ENCODE assay signal across 11 cellular contexts in the genomic region with DNA sequence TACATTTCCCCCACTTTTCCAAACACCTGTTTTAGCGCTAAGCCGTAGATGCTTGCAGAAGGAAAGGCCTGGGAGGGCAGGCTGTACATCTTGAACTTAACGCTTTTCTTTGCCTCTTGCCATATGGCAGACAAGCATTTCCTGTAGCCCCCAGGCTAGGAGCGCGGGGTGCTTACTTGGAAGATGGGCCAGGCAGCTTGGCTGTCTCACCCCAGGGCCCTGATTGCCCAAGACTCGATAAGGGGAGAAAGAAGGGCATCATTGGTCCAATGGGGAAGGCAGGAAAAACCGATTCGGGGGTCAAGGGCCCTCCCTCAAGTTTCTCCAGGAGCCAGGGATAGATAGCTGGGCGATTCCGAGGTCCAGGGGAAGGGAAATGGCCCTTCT. TPM values are rescaled to one million over a fixed set of nuclear protein-coding genes. Genes with fewer than 3 reads are reported as not detected.
DNase-seq lines count a peak whose midpoint lies in the region; ATAC-seq and TF ChIP-seq lines count a peak whose summit lies in the region.
"Had no signal": no experiment of that assay in that cellular context is flagged by ENCODE, and none has a peak within 500 bp of the region (broad histone marks: within the 10 kb centered on the region; RNA-seq: fewer than 3 reads in every experiment).

No MANE protein-coding gene starts in this region.

- no peaks in the 10 kb centered on the region for H3K36me3 ChIP-seq in OCI-LY7 (ENCODE audit: insufficient read depth, low read length)

- no peaks in the 10 kb centered on the region for H3K36me3 Mint-ChIP-seq in T-helper 17 cell (ENCODE audit: low read depth)
- H3K36me3 Mint-ChIP-seq in type B pancreatic cell, result no peaks in the 10 kb centered on the region

- H4K20me1 ChIP-seq in OCI-LY7 (ENCODE audit: insufficient read depth, low read length), result no peaks in the 10 kb centered on the region

- no peak overlapping the region for H2AFZ ChIP-seq in OCI-LY7 (ENCODE audit: low read length)

- H3K4me2 ChIP-seq in OCI-LY7 (ENCODE audit: low read length), result no peak overlapping the region

- POLR2A ChIA-PET in OCI-LY7 (lab: Charles Lee), result no interaction called here

- H3K27ac Mint-ChIP-seq in T-helper 17 cell, result peak overlapping the region; percentile 85
- peak overlapping the region; percentile 39 for H3K27ac Mint-ChIP-seq in type B pancreatic cell

- H3K27me3 Mint-ChIP-seq in T-helper 17 cell (peaks cover 73% of the 10 kb centered on the region), type B pancreatic cell (peaks cover 85% of the 10 kb centered on the region)

- BruUV-seq in OCI-LY7 (replicated peaks; lab: Mats Ljungman, UMichigan), result no TSS peak

- H3K4me1 ChIP-seq in OCI-LY7 (ENCODE audit: insufficient read depth, low read length, poor library complexity, severe bottlenecking), result no peaks in the 10 kb centered on the region

- H3K27ac ChIP-seq in OCI-LY7 (ENCODE audit: low read depth, low read length, poor library complexity, severe bottlenecking), result no peak overlapping the region

- no peaks in the 10 kb centered on the region for H3K9me3 ChIP-seq in T-helper 17 cell (ENCODE audit: control insufficient read depth, low read length, poor library complexity, severe bottlenecking)
- no peaks in the 10 kb centered on the region for H3K9me3 ChIP-seq in OCI-LY7 (ENCODE audit: low read length)

- ATAC-seq in Right ventricle myocardium inferior (no peak), T-helper 17 cell (no peak), HG02763 (IDR thresholded peaks at IDR 0.05; ENCODE audit: unreplicated experiment) (no peak)

- no peak overlapping the region for H3K4me3 ChIP-seq in OCI-LY7 (ENCODE audit: low read depth, low read length, poor library complexity, severe bottlenecking)

- intact Hi-C loops in Right ventricle myocardium inferior (cut with DNase I), result no loop called here
- intact Hi-C loops in cardiac septum (cut with DNase I), result no loop called here
- intact Hi-C loops in OCI-LY7 (cut with micrococcal nuclease; ENCODE audit: unreplicated experiment), result no loop called here

- H3K79me2 ChIP-seq in OCI-LY7 (ENCODE audit: insufficient read depth, low read depth, low read length), result no peaks in the 10 kb centered on the region

- TF ChIP-seq CTCF in type B pancreatic cell (conservative IDR thresholded peaks at IDR 0.05), result no peak
- TF ChIP-seq CTCF in OCI-LY7 (conservative IDR thresholded peaks at IDR 0.05; ENCODE audit: low read length), result no peak

- DNase-seq in Right ventricle myocardium inferior (ENCODE audit: missing footprints), result peak; percentile 40
- no peak for DNase-seq in cardiac septum (ENCODE audit: low spot score)
- peak in 1 of 3 donors; percentile 0 for DNase-seq in T-helper 17 cell
- peak; percentile 42 for DNase-seq in kidney tubule cell (ENCODE audit: low spot score)
- peak; percentile 67 for DNase-seq in type B pancreatic cell (ENCODE audit: extremely low spot score, unreplicated experiment)
- DNase-seq in NOMO-1 treated with DMSO at 0.1 percent for 48 hours (lab: John Stamatoyannopoulos, UW; ENCODE audit: unreplicated experiment), result no peak
- no peak for DNase-seq in OCI-LY7 (ENCODE audit: low spot score)
- DNase-seq: effector CD8-positive, alpha-beta T cell had no signal

- H3K4me1 Mint-ChIP-seq in T-helper 17 cell, result peaks cover 22% of the 10 kb centered on the region
- peaks cover 15% of the 10 kb centered on the region for H3K4me1 Mint-ChIP-seq in type B pancreatic cell (ENCODE audit: unreplicated experiment)

- H3K9me2 ChIP-seq in OCI-LY7 (ENCODE audit: insufficient read depth, low read length), result no peaks in the 10 kb centered on the region

- peak overlapping the region; percentile 80 for H3K4me3 Mint-ChIP-seq in T-helper 17 cell
- peak overlapping the region; percentile 84 for H3K4me3 Mint-ChIP-seq in type B pancreatic cell

- H3K9me3 Mint-ChIP-seq in type B pancreatic cell, result no peaks in the 10 kb centered on the region

- CTCF ChIA-PET in OCI-LY7 (lab: Charles Lee; ENCODE audit: unreplicated experiment), result no interaction called here

RNA-seq across cellular contexts. Expression of gene HOXA10, which starts 1.7 kb away (rescaled TPM):
- total RNA-seq in Right ventricle myocardium inferior, result not detected
- total RNA-seq in cardiac septum, result not detected
- total RNA-seq in T-helper 17 cell, result not detected
- total RNA-seq in type B pancreatic cell (ENCODE audit: low replicate concordance), result 0.29 and 4.9 TPM in 2 replicates
- not detected in 2 replicates for total RNA-seq in OCI-LY7 (2014; rRNA removed; shearing (Covaris generic))
- total RNA-seq in OCI-LY7 (2022), result not detected in 2 replicates
- total RNA-seq: osteocyte; T-helper 1 cell treated with Interleukin-12 subunit alpha and Interleukin-12 subunit beta and Interleukin-4 antibody, amounts not matched to agents 30 ng/mL and 1 ng/mL, for 36 hours had no signal

RNA-seq across cellular contexts. Expression of gene HOXA9, which starts 7.0 kb away (rescaled TPM):
- total RNA-seq in Right ventricle myocardium inferior (not detected), cardiac septum (not detected), T-helper 17 cell (not detected), type B pancreatic cell (ENCODE audit: low replicate concordance) (0.67 and 4.1 TPM in 2 replicates), OCI-LY7 (2022) (not detected in 2 replicates)
- not detected in 2 replicates for total RNA-seq in OCI-LY7 (2014; rRNA removed; shearing (Covaris generic))
- total RNA-seq: osteocyte; T-helper 1 cell treated with Interleukin-12 subunit alpha and Interleukin-12 subunit beta and Interleukin-4 antibody, amounts not matched to agents 30 ng/mL and 1 ng/mL, for 36 hours had no signal

RNA-seq across cellular contexts. Expression of gene HOXA11, which starts 12.7 kb away (rescaled TPM):
- total RNA-seq in Right ventricle myocardium inferior, result not detected
- not detected for total RNA-seq in cardiac septum
- not detected for total RNA-seq in T-helper 17 cell
- 1.2 TPM in 1 of 2 replicates, not detected in the other for total RNA-seq in type B pancreatic cell (ENCODE audit: low replicate concordance)
- not detected in 2 replicates for total RNA-seq in OCI-LY7 (2014; rRNA removed; shearing (Covaris generic))
- not detected in 2 replicates for total RNA-seq in OCI-LY7 (2022)
- total RNA-seq: osteocyte; T-helper 1 cell treated with Interleukin-12 subunit alpha and Interleukin-12 subunit beta and Interleukin-4 antibody, amounts not matched to agents 30 ng/mL and 1 ng/mL, for 36 hours had no signal

RNA-seq across cellular contexts. Expression of gene HOXA7, which starts 15.9 kb away (rescaled TPM):
- total RNA-seq in Right ventricle myocardium inferior (not detected), cardiac septum (not detected), T-helper 17 cell (not detected), type B pancreatic cell (ENCODE audit: low replicate concordance) (3.2 and 6.2 TPM in 2 replicates), OCI-LY7 (2022) (0.42 and 1.2 TPM in 2 replicates)
- 4.1 and 6.0 TPM in 2 replicates for total RNA-seq in OCI-LY7 (2014; rRNA removed; shearing (Covaris generic))
- total RNA-seq: osteocyte; T-helper 1 cell treated with Interleukin-12 subunit alpha and Interleukin-12 subunit beta and Interleukin-4 antibody, amounts not matched to agents 30 ng/mL and 1 ng/mL, for 36 hours had no signal

RNA-seq across cellular contexts. Expression of gene HOXA3, which starts 20.0 kb away (rescaled TPM):
- total RNA-seq in Right ventricle myocardium inferior, result not detected
- 0.40 TPM for total RNA-seq in cardiac septum
- not detected for total RNA-seq in T-helper 17 cell
- total RNA-seq in type B pancreatic cell (ENCODE audit: low replicate concordance), result 40.5 and 92.8 TPM in 2 replicates
- total RNA-seq in OCI-LY7 (2014; rRNA removed; shearing (Covaris generic)), result 0.41 TPM in 1 of 2 replicates, not detected in the other
- total RNA-seq in OCI-LY7 (2022), result 2.6 and 2.7 TPM in 2 replicates
- total RNA-seq: osteocyte; T-helper 1 cell treated with Interleukin-12 subunit alpha and Interleukin-12 subunit beta and Interleukin-4 antibody, amounts not matched to agents 30 ng/mL and 1 ng/mL, for 36 hours had no signal

Comparison
In these comparisons a context has a peak if more than half of its experiments do, and no peak if none do; other contexts are left out.
1. DNase-seq: peak in Right ventricle myocardium inferior (single experiment), kidney tubule cell (single experiment) and type B pancreatic cell (single experiment); none in cardiac septum (single experiment), NOMO-1 treated with DMSO at 0.1 percent for 48 hours (single experiment) and OCI-LY7 (single experiment).